ENCODE assay signal across 8 cellular contexts in the genomic region with DNA sequence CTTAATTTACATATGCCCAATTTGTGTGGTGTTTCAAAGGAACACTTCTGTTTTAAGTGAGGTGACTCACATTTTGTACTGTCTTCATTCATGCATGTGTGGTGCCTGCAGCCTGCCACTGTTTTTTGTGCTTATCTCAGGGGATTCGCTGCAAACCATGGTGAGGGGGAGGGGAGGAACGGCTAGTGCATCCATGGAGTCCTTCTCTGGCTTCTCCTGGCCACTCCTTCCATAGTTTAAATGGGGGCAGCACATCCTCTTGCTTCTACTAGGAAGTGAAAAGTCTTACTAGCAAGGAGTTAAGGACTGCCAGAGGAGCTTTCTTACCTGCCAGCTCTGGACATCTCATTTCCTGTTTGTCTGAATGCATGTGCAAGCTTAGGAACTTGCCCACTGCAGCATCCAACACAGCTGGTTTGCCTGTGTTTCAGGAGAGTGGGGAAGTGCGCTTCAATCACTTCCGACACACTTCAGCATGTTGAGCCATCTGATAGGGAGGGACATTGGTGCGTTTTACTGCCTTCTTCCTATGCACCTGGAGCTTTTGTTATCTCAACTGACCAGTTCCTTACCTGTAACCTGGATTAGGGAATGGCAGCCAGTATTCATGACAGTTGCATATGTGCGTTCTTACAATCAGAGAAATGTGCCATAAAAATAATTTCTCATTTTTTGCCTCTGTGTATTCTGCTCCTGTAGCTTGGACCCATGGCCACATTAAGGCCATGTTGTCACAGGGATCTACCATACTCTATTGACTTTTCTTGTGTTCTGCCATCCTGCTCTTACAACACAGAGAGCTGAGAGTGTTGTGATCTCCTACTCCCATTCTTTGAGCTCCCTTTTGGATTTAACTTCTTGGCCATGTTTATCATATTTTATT.
A peak's percentile ranks its signal among the peaks of the same experiment; 100 is the strongest.
DNase-seq lines count a peak whose midpoint lies in the region; ATAC-seq and TF ChIP-seq lines count a peak whose summit lies in the region.

No MANE protein-coding gene starts in this region.

- no peak for TF ChIP-seq CTCF in endothelial cell (IDR thresholded peaks at IDR 0.05; ENCODE audit: unreplicated experiment)

- peaks cover 2% of the 10 kb centered on the region for H3K27me3 Mint-ChIP-seq in endothelial cell (ENCODE audit: unreplicated experiment)

- H3K4me1 Mint-ChIP-seq in endothelial cell (ENCODE audit: unreplicated experiment), result peaks cover 31% of the 10 kb centered on the region

- ATAC-seq in GM18867 (IDR thresholded peaks at IDR 0.05; ENCODE audit: unreplicated experiment) (peak; percentile 67), GM21786 (IDR thresholded peaks at IDR 0.05; ENCODE audit: unreplicated experiment) (peak; percentile 63)

- no peaks in the 10 kb centered on the region for H3K36me3 Mint-ChIP-seq in endothelial cell (ENCODE audit: low read depth, unreplicated experiment)

- H3K4me3 Mint-ChIP-seq in endothelial cell (ENCODE audit: unreplicated experiment), result no peak overlapping the region

- DNase-seq in LHCN-M2 (ENCODE audit: low read depth) (peak; percentile 44), endothelial cell (ENCODE audit: low spot score) (no peak), NCI-H2081 (lab: John Stamatoyannopoulos, UW) (no peak)
- DNase-seq in activated CD8-positive, alpha-beta memory T cell treated with anti-CD3 and anti-CD28 coated beads for 24 hours, result no peak
- DNase-seq in stimulated activated CD4-positive, alpha-beta T cell treated with anti-CD3 and anti-CD28 coated beads, Interleukin-4, amount 100 ng/mL, for 1 hour, result no peak
- DNase-seq in NK-92 treated with Interleukin-12 subunit alpha and Interleukin-12 subunit beta, amount 100 ng/mL, for 24 hours (lab: John Stamatoyannopoulos, UW), result no peak

- H3K27ac Mint-ChIP-seq in endothelial cell (ENCODE audit: unreplicated experiment), result peak overlapping the region; percentile 54

- no peaks in the 10 kb centered on the region for H3K9me3 Mint-ChIP-seq in endothelial cell (ENCODE audit: unreplicated experiment)
